In genomic region chr9:93578844-93579243, GRCh38 we compare ENCODE assay signal across 10 cellular contexts. TPM values are rescaled to one million over a fixed set of nuclear protein-coding genes. Genes with fewer than 3 reads are reported as not detected.
DNase-seq lines count a peak whose midpoint lies in the region; ATAC-seq lines count a peak whose summit lies in the region.
"Had no signal": no experiment of that assay in that cellular context is flagged by ENCODE, and none has a peak within 500 bp of the region (broad histone marks: within the 10 kb centered on the region; RNA-seq: fewer than 3 reads in every experiment).

No MANE protein-coding gene starts in this region.

- no peak for DNase-seq in activated CD4-positive, alpha-beta T cell treated with anti-CD3 and anti-CD28 coated beads, Interleukin-2, amount 10 ng/mL, durations not matched to agents 24 days and 14 days
- DNase-seq in activated CD4-positive, alpha-beta T cell treated with anti-CD3 and anti-CD28 coated beads for 4 hours = no peak
- DNase-seq in activated CD8-positive, alpha-beta memory T cell treated with anti-CD3 and anti-CD28 coated beads, Interleukin-2, amount 50 U/mL, for 48 hours = peak; percentile 32
- DNase-seq in left lobe of liver (ENCODE audit: low spot score) = peak; percentile 38
- no peak for DNase-seq in stimulated activated effector memory CD8-positive, alpha-beta T cell treated with anti-CD3 and anti-CD28 coated beads, Interleukin-12 subunit alpha, Interleukin-12 subunit beta, amount 100 ng/mL, for 72 hours (ENCODE audit: low spot score in 2 of 2)
- DNase-seq in NCI-H146 treated with DMSO at 0.1 percent for 48 hours (lab: John Stamatoyannopoulos, UW; ENCODE audit: unreplicated experiment) = no peak
- no peak for DNase-seq in NCI-H187 treated with DMSO at 0.1 percent for 48 hours (lab: John Stamatoyannopoulos, UW)
- no peak for DNase-seq in cerebellum (ENCODE audit: low spot score)
- DNase-seq: DMS79 treated with DMSO at 0.1 percent for 48 hours, NCI-H2107 had no signal

- H3K4me1 Mint-ChIP-seq in activated CD4-positive, alpha-beta T cell treated with anti-CD3 and anti-CD28 coated beads, Interleukin-2, amount 10 ng/mL, durations not matched to agents 24 days and 14 days = peaks cover 27% of the 10 kb centered on the region
- H3K4me1 Mint-ChIP-seq in stimulated activated effector memory CD8-positive, alpha-beta T cell treated with anti-CD3 and anti-CD28 coated beads, Interleukin-12 subunit alpha, Interleukin-12 subunit beta, amount 100 ng/mL, for 72 hours = peaks cover 64% of the 10 kb centered on the region

- H3K4me3 Mint-ChIP-seq in activated CD4-positive, alpha-beta T cell treated with anti-CD3 and anti-CD28 coated beads, Interleukin-2, amount 10 ng/mL, durations not matched to agents 24 days and 14 days = peak overlapping the region; percentile 32
- peak overlapping the region; percentile 76 for H3K4me3 Mint-ChIP-seq in stimulated activated effector memory CD8-positive, alpha-beta T cell treated with anti-CD3 and anti-CD28 coated beads, Interleukin-12 subunit alpha, Interleukin-12 subunit beta, amount 100 ng/mL, for 72 hours

- no peaks in the 10 kb centered on the region for H3K27me3 Mint-ChIP-seq in activated CD4-positive, alpha-beta T cell treated with anti-CD3 and anti-CD28 coated beads, Interleukin-2, amount 10 ng/mL, durations not matched to agents 24 days and 14 days

- no peak overlapping the region for H3K27ac Mint-ChIP-seq in activated CD4-positive, alpha-beta T cell treated with anti-CD3 and anti-CD28 coated beads, Interleukin-2, amount 10 ng/mL, durations not matched to agents 24 days and 14 days
- peak overlapping the region; percentile 50 for H3K27ac Mint-ChIP-seq in stimulated activated effector memory CD8-positive, alpha-beta T cell treated with anti-CD3 and anti-CD28 coated beads, Interleukin-12 subunit alpha, Interleukin-12 subunit beta, amount 100 ng/mL, for 72 hours

- H3K9me3 Mint-ChIP-seq in activated CD4-positive, alpha-beta T cell treated with anti-CD3 and anti-CD28 coated beads, Interleukin-2, amount 10 ng/mL, durations not matched to agents 24 days and 14 days = peaks cover 8% of the 10 kb centered on the region
- no peaks in the 10 kb centered on the region for H3K9me3 Mint-ChIP-seq in stimulated activated effector memory CD8-positive, alpha-beta T cell treated with anti-CD3 and anti-CD28 coated beads, Interleukin-12 subunit alpha, Interleukin-12 subunit beta, amount 100 ng/mL, for 72 hours

- intact Hi-C loops in activated CD4-positive, alpha-beta T cell treated with anti-CD3 and anti-CD28 coated beads, Interleukin-2, amount 10 ng/mL, durations not matched to agents 24 days and 14 days (cut with micrococcal nuclease) = no loop called here

- peaks cover 16% of the 10 kb centered on the region for H3K36me3 Mint-ChIP-seq in activated CD4-positive, alpha-beta T cell treated with anti-CD3 and anti-CD28 coated beads, Interleukin-2, amount 10 ng/mL, durations not matched to agents 24 days and 14 days (ENCODE audit: low read depth)
- peaks cover 23% of the 10 kb centered on the region for H3K36me3 Mint-ChIP-seq in stimulated activated effector memory CD8-positive, alpha-beta T cell treated with anti-CD3 and anti-CD28 coated beads, Interleukin-12 subunit alpha, Interleukin-12 subunit beta, amount 100 ng/mL, for 72 hours

- no peak for ATAC-seq in left lobe of liver
- no peak for ATAC-seq in stimulated activated effector memory CD8-positive, alpha-beta T cell treated with anti-CD3 and anti-CD28 coated beads, Interleukin-12 subunit alpha, Interleukin-12 subunit beta, amount 100 ng/mL, for 72 hours

RNA-seq across cellular contexts. Expression of gene PHF2, which starts 2.5 kb away (rescaled TPM):
- total RNA-seq in activated CD4-positive, alpha-beta T cell treated with anti-CD3 and anti-CD28 coated beads, Interleukin-2, amount 10 ng/mL, durations not matched to agents 24 days and 14 days = 22.4 and 25.0 TPM in 2 replicates
- total RNA-seq in left lobe of liver (7.3 TPM), cerebellum (21.6 TPM)

Comparison
In these comparisons a context has a peak if more than half of its experiments do, and no peak if none do; other contexts are left out.
1. DNase-seq: peak in activated CD8-positive, alpha-beta memory T cell treated with anti-CD3 and anti-CD28 coated beads, Interleukin-2, amount 50 U/mL, for 48 hours (single experiment) and left lobe of liver (single experiment); none in activated CD4-positive, alpha-beta T cell treated with anti-CD3 and anti-CD28 coated beads, Interleukin-2, amount 10 ng/mL, durations not matched to agents 24 days and 14 days (single experiment), activated CD4-positive, alpha-beta T cell treated with anti-CD3 and anti-CD28 coated beads for 4 hours (0 of 2), stimulated activated effector memory CD8-positive, alpha-beta T cell treated with anti-CD3 and anti-CD28 coated beads, Interleukin-12 subunit alpha, Interleukin-12 subunit beta, amount 100 ng/mL, for 72 hours (0 of 2), NCI-H146 treated with DMSO at 0.1 percent for 48 hours (single experiment), NCI-H187 treated with DMSO at 0.1 percent for 48 hours (single experiment) and cerebellum (single experiment).